In the genomic region with DNA sequence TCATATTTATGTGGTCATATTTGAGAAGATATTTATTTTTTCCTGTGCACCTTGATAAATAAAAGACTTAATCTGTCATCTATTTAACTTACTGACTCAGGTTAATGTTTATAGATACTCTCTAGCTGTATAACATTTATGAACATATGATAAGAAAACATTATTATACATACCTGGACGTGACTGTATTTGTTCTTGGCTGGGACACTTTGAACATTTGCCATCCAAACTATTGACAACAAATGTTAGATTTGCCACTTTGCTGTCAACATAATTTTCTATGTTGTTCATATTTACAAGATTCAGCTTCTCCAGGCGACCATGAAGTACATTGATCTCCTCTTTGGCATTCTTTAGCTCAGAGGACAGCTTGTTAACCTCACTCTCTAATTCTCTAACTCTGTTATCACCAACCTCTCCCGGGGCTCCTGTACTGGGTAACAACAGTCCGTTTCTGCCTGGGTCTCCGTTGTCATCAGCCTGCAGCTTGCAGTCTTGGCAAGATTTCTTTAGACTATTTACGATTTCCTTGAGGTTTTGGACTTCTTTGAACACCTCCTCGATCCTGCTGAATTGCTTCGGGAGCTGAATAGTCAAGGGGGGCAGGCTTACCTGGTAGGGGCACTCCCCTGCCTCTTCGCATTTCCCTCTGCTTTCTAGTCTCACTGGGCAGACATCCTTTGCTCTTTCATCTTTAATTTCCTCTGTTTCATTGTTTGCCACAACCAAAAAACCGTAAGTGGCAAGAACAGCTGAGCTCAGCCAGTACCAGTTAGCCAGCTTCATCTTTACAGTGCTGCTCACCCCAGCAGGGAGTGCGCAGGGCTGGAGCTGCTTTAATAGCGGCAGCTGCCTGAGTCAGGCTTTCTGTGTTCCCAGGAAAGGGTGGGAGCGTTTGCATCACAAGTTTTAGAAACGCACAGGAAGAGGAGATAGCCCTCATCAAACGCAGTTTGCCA, we compare ENCODE assay signal across 9 cellular contexts. TPM values are rescaled to one million over a fixed set of nuclear protein-coding genes. Genes with fewer than 3 reads are reported as not detected.
DNase-seq lines count a peak whose midpoint lies in the region; ATAC-seq, FAIRE-seq and TF ChIP-seq lines count a peak whose summit lies in the region.
"Had no signal": no experiment of that assay in that cellular context is flagged by ENCODE, and none has a peak within 500 bp of the region (broad histone marks: within the 10 kb centered on the region; RNA-seq: fewer than 3 reads in every experiment).

A gene with protein sequence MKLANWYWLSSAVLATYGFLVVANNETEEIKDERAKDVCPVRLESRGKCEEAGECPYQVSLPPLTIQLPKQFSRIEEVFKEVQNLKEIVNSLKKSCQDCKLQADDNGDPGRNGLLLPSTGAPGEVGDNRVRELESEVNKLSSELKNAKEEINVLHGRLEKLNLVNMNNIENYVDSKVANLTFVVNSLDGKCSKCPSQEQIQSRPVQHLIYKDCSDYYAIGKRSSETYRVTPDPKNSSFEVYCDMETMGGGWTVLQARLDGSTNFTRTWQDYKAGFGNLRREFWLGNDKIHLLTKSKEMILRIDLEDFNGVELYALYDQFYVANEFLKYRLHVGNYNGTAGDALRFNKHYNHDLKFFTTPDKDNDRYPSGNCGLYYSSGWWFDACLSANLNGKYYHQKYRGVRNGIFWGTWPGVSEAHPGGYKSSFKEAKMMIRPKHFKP (minus strand): TSS at position 812 of the 959 bp plus-strand sequence. CDS start 26 bp downstream, at position 786.

- no peak for TF ChIP-seq POLR2A in GM12892 (IDR thresholded peaks at IDR 0.05; ENCODE audit: low read depth, low read length)

- no peaks in the 10 kb centered on the region for H3K36me3 ChIP-seq in adipocyte (ENCODE audit: control insufficient read depth, insufficient read depth, low read length, severe bottlenecking)

- H3K4me1 ChIP-seq in adipocyte (ENCODE audit: control insufficient read depth, insufficient read depth, low read length) = peaks cover 8% of the 10 kb centered on the region

- ATAC-seq in GM18519 (IDR thresholded peaks at IDR 0.05; ENCODE audit: low FRiP score, unreplicated experiment) = no peak

- no peaks in the 10 kb centered on the region for H3K27me3 ChIP-seq in adipocyte (replicated peaks; ENCODE audit: control insufficient read depth, insufficient read depth, low read length)

- H3K4me3 ChIP-seq in adipocyte (ENCODE audit: low read length) = peak within 1 kb of the TSS; percentile 82

- no peaks in the 10 kb centered on the region for H3K9me3 ChIP-seq in adipocyte (ENCODE audit: control insufficient read depth, low read length)

- peak; percentile 82 for FAIRE-seq in GM12892 (lab: Jason Lieb, UNC)

- no peak for DNase-seq in GM12892 (ENCODE audit: insufficient read length)
- DNase-seq in NCI-H2227 treated with DMSO at 0.1 percent for 48 hours (lab: John Stamatoyannopoulos, UW) = peak; percentile 57
- DNase-seq in adipocyte (ENCODE audit: low read depth) = peak; percentile 50
- peak; percentile 49 for DNase-seq in hepatic stellate cell (ENCODE audit: low spot score)
- DNase-seq in renal cortical epithelial cell (ENCODE audit: low read depth) = peak; percentile 40
- DNase-seq in DMS153 (lab: John Stamatoyannopoulos, UW) = no peak
- no peak for DNase-seq in NCI-H446 (lab: John Stamatoyannopoulos, UW)

- peak within 1 kb of the TSS; percentile 66 for H3K9ac ChIP-seq in adipocyte (ENCODE audit: low read length)

RNA-seq across cellular contexts. Expression of the gene that starts here (rescaled TPM):
- polyA plus RNA-seq in GM12892 (2012; ENCODE audit: missing spikeins) = 7.4 TPM
- total RNA-seq in renal cortical epithelial cell = 0.30 and 1.0 TPM in 2 replicates
- total RNA-seq: SK-MEL-5 had no signal

Comparison
In these comparisons a context has a peak if more than half of its experiments do, and no peak if none do; other contexts are left out.
1. DNase-seq: peak in NCI-H2227 treated with DMSO at 0.1 percent for 48 hours (single experiment), adipocyte (single experiment), hepatic stellate cell (single experiment) and renal cortical epithelial cell (single experiment); none in GM12892 (single experiment), DMS153 (single experiment) and NCI-H446 (0 of 2).